ENCODE assay signal across 22 cellular contexts in the genomic region with DNA sequence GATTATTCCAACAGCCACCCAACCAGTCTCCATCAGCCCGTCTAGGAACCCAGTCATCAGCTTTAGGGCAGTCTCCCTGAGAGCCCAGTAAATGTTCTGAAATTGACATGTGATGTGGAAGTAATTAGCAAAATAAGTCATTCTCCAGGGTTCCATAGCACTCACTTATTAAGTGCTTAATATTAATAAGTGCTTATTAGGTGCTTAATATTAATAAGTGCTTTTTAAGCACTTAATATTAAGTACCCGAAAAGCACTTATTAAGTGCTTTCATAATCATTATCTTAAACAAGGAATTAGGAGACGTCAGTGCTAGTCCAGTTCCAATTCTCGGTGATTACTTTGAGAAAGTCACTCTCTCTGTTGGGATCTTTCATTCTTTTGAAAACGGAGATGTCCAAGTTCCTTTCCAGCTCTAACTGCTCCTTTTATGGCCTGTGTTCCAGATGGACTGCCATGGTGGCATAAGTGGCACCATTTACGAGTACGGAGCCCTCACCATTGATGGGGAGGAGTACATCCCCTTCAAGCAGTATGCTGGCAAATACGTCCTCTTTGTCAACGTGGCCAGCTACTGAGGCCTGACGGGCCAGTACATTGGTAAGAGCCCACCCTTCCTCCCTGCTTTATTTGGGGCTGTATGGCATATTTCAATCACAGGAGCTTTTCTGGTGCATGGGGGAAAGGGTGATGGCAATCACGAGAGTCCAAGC. TPM values are rescaled to one million over a fixed set of nuclear protein-coding genes. Genes with fewer than 3 reads are reported as not detected.
DNase-seq lines count a peak whose midpoint lies in the region; ATAC-seq and TF ChIP-seq lines count a peak whose summit lies in the region.
"Had no signal": no experiment of that assay in that cellular context is flagged by ENCODE, and none has a peak within 500 bp of the region (broad histone marks: within the 10 kb centered on the region; RNA-seq: fewer than 3 reads in every experiment).

No MANE protein-coding gene starts in this region.

- intact Hi-C loops in heart left ventricle (cut with DNase I): no loop called here
- intact Hi-C loops in left ventricle myocardium superior (cut with micrococcal nuclease): no loop called here
- intact Hi-C loops in prostate gland (cut with DNase I): no loop called here
- intact Hi-C loops in upper lobe of right lung (cut with DNase I): no loop called here
- intact Hi-C loops in testis (cut with DNase I; ENCODE audit: low total_unique reads): no loop called here

- H3K27me3 ChIP-seq in heart left ventricle: no peaks in the 10 kb centered on the region
- H3K27me3 ChIP-seq in prostate gland (replicated peaks; ENCODE audit: insufficient read depth): no peaks in the 10 kb centered on the region
- no peaks in the 10 kb centered on the region for H3K27me3 ChIP-seq in upper lobe of right lung
- H3K27me3 ChIP-seq in testis: no peaks in the 10 kb centered on the region
- H3K27me3 ChIP-seq: BE2C, body of pancreas had no signal

- TF ChIP-seq CTCF in heart left ventricle (IDR thresholded peaks at IDR 0.05) (no peak), prostate gland (IDR thresholded peaks at IDR 0.05) (no peak), upper lobe of right lung (IDR thresholded peaks at IDR 0.05) (no peak), testis (IDR thresholded peaks at IDR 0.05) (no peak)

- TF ChIP-seq POLR2A in heart left ventricle (IDR thresholded peaks at IDR 0.05): no peak
- no peak for TF ChIP-seq POLR2A in prostate gland (IDR thresholded peaks at IDR 0.05)
- TF ChIP-seq POLR2A in testis (IDR thresholded peaks at IDR 0.05): no peak

- peak overlapping the region in 2 of 12 donors; percentile 85 to 96 for H3K4me3 ChIP-seq in heart left ventricle
- no peak overlapping the region for H3K4me3 ChIP-seq in prostate gland
- peak overlapping the region; percentile 82 for H3K4me3 ChIP-seq in upper lobe of right lung
- H3K4me3 ChIP-seq in testis: no peak overlapping the region
- H3K4me3 ChIP-seq: body of pancreas, GM12878 had no signal

- DNase-seq in heart left ventricle (no peak), left ventricle myocardium superior (no peak), epithelial cell of prostate (ENCODE audit: low read depth, low spot score) (no peak), prostate gland (ENCODE audit: low spot score) (no peak), upper lobe of right lung (no peak), testis (no peak), NCI-H345 (lab: John Stamatoyannopoulos, UW) (no peak)
- DNase-seq in stimulated activated CD4-positive, alpha-beta T cell treated with anti-CD3 and anti-CD28 coated beads, Interleukin-4, amount 100 ng/mL, for 24 hours: no peak
- DNase-seq: activated CD4-positive, alpha-beta T cell treated with anti-CD3 and anti-CD28 coated beads, Interleukin-2, amount 50 U/mL, for 4 hours; activated T-cell treated with anti-CD3 and anti-CD28 coated beads, Interleukin-2, amount 50 U/mL, for 1 hour; BE2C; body of pancreas; erythroblast; KG1; NCI-H1092; NCI-H2081; NCI-H524; SIG-M5 had no signal

- peaks cover 14 to 95% (median 79%) of the 10 kb centered on the region in 12 donors for H3K4me1 ChIP-seq in heart left ventricle
- H3K4me1 ChIP-seq in prostate gland (replicated peaks): peaks cover 18% of the 10 kb centered on the region
- H3K4me1 ChIP-seq in upper lobe of right lung: peaks cover 49% of the 10 kb centered on the region
- H3K4me1 ChIP-seq in testis: peaks cover 52% of the 10 kb centered on the region
- H3K4me1 ChIP-seq: BE2C had no signal

- H3K9me3 ChIP-seq in heart left ventricle (no peaks in the 10 kb centered on the region), prostate gland (no peaks in the 10 kb centered on the region), upper lobe of right lung (no peaks in the 10 kb centered on the region), testis (no peaks in the 10 kb centered on the region)
- H3K9me3 ChIP-seq: BE2C, body of pancreas had no signal

- 77 to 91% (median 85%) methylated on average over 11 of the region's 11 CpGs for whole genome bisulfite sequencing in heart left ventricle, 4 donors
- WGBS in prostate gland: 93% methylated on average over 11 of the region's 11 CpGs
- 93 to 95% methylated on average over 11 of the region's 11 CpGs for WGBS in testis, 2 donors

- peak overlapping the region; percentile 1 to 98 (median 93) for H3K27ac ChIP-seq in heart left ventricle
- H3K27ac ChIP-seq in epithelial cell of prostate: peak overlapping the region; percentile 95
- H3K27ac ChIP-seq in prostate gland: peak overlapping the region; percentile 84 to 86
- peak overlapping the region; percentile 97 for H3K27ac ChIP-seq in upper lobe of right lung
- peak overlapping the region in 1 of 2 donors; percentile 85 for H3K27ac ChIP-seq in testis
- H3K27ac ChIP-seq: VCaP had no signal

- no peak for ATAC-seq in heart left ventricle
- ATAC-seq in left ventricle myocardium superior: no peak
- no peak for ATAC-seq in upper lobe of right lung
- ATAC-seq: body of pancreas, GM12878 had no signal

- H3K36me3 ChIP-seq in heart left ventricle (peaks cover 0 to 55% (median 45%) of the 10 kb centered on the region in 9 donors), prostate gland (peaks cover 0 to 5% of the 10 kb centered on the region in 2 donors), upper lobe of right lung (peaks cover 68% of the 10 kb centered on the region), testis (ENCODE audit: low read depth, missing control alignments) (no peaks in the 10 kb centered on the region)

RNA-seq across cellular contexts. Expression of a gene that starts 4.7 kb away (rescaled TPM):
- total RNA-seq in heart left ventricle (1,000 to 10,000 TPM in 2 of 9 donors, 100 to 1,000 TPM in 7; 416 to 1,563 (median 738) TPM), left ventricle myocardium superior (537 TPM), prostate gland (100 to 1,000 TPM; 195 to 270 TPM), upper lobe of right lung (1,259 TPM), testis (100 to 1,000 TPM; 216 to 224 TPM)
- polyA plus RNA-seq in heart left ventricle (1,000 to 10,000 TPM in 1 of 2 donors, 100 to 1,000 TPM in 1; 819 to 1,415 TPM), testis (ENCODE audit: insufficient read depth, low read depth, low replicate concordance) (119 TPM)
- total RNA-seq: A172; T-helper 1 cell treated with Interleukin-12 subunit alpha and Interleukin-12 subunit beta and Interleukin-4 antibody, amounts not matched to agents 30 ng/mL and 1 ng/mL, for 36 hours had no signal

RNA-seq across cellular contexts. Expression of a gene that starts 55.8 kb away (rescaled TPM):
- total RNA-seq in heart left ventricle (100 to 1,000 TPM in 8 of 9 donors, 10 to 100 TPM in 1; 86.0 to 180 (median 122) TPM), left ventricle myocardium superior (137 TPM), prostate gland (10 to 100 TPM; 61.9 to 81.6 TPM), upper lobe of right lung (120 TPM), testis (10 to 100 TPM; 48.4 to 58.3 TPM)
- polyA plus RNA-seq in heart left ventricle (10 to 100 TPM; 97.1 to 97.6 TPM), testis (ENCODE audit: insufficient read depth, low read depth, low replicate concordance) (43.5 TPM)
